29 cellular contexts compared by ENCODE assay signal in the genomic region with DNA sequence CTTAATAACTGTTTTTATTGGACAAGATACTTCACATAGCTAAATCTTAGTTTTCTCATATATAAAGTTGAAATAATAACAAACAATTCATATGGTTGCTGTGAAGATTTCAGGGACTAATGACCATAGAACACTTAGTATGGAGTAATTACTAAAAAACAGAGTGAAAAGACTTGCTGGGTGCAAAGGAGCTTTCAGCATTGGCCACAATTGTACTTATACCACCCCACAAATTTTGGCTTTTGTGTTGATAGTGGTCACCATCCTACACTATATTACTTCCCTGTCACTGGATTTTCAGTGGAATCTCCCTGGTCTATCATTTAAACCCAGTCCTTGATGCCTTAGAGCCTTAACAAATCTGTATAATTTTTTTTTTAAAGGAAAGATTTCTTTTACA.
"Had no signal": no experiment of that assay in that cellular context is flagged by ENCODE, and none has a peak within 500 bp of the region (broad histone marks: within the 10 kb centered on the region; RNA-seq: fewer than 3 reads in every experiment).

No MANE protein-coding gene starts in this region.

- ATAC-seq: stimulated activated effector memory CD8-positive, alpha-beta T cell treated with anti-CD3 and anti-CD28 coated beads, Interleukin-12 subunit alpha, Interleukin-12 subunit beta, amount 100 ng/mL, for 72 hours; stimulated activated memory B cell treated with anti-CD40 and anti-IgM and Interleukin-4, amounts not matched to agents 10 μg/mL and 1 μg/mL and 100 μg/mL, for 72 hours; stimulated activated naive B cell treated with anti-CD40 and anti-IgM and Interleukin-4, amounts not matched to agents 10 μg/mL and 1 μg/mL and 100 μg/mL, for 72 hours; stimulated activated naive CD8-positive, alpha-beta T cell treated with anti-CD3 and anti-CD28 coated beads, Interleukin-15, amount 100 ng/mL, for 72 hours; stimulated activated naive CD8-positive, alpha-beta T cell treated with anti-CD3 and anti-CD28 coated beads, Interleukin-15, Interleukin-2, amounts not matched to agents 100 U/mL and 50 U/mL, for 24 hours; upper lobe of right lung had no signal

- H3K27ac ChIP-seq: stomach, suprapubic skin, testis, thoracic aorta, thyroid gland, tibial artery, tibial nerve, transverse colon, upper lobe of left lung, upper lobe of right lung, uterus, vagina had no signal

- H3K27me3 ChIP-seq: stomach, suprapubic skin, testis, thyroid gland, tibial artery, tibial nerve, transverse colon, upper lobe of left lung, upper lobe of right lung, uterus, vagina had no signal

- DNase-seq: stimulated activated CD4-positive, alpha-beta T cell treated with anti-CD3 and anti-CD28 coated beads, Interleukin-2, amount 100 ng/mL, for 48 hours; stimulated activated CD4-positive, alpha-beta T cell treated with anti-CD3 and anti-CD28 coated beads, Interleukin-4, amount 100 ng/mL, for 1 hour; stimulated activated CD4-positive, alpha-beta T cell treated with anti-CD3 and anti-CD28 coated beads, Interleukin-4, amount 100 ng/mL, for 24 hours; stimulated activated CD4-positive, alpha-beta T cell treated with anti-CD3 and anti-CD28 coated beads, Interleukin-4, amount 100 ng/mL, for 4 hours; stimulated activated CD8-positive, alpha-beta memory T cell treated with anti-CD3 and anti-CD28 coated beads, Interleukin-4, amount 100 ng/mL, for 48 hours; stimulated activated naive B cell treated with anti-CD40 and anti-IgM and Interleukin-4, amounts not matched to agents 10 μg/mL and 1 μg/mL and 100 μg/mL, for 72 hours; stimulated activated naive CD4-positive, alpha-beta T cell; stimulated activated naive CD4-positive, alpha-beta T cell treated with Interleukin-2 at 50 U/mL for 16 hours; stimulated activated naive CD8-positive, alpha-beta T cell treated with anti-CD3 and anti-CD28 coated beads, Interleukin-15, amount 100 ng/mL, for 72 hours; stimulated activated naive CD8-positive, alpha-beta T cell treated with anti-CD3 and anti-CD28 coated beads, Interleukin-15, Interleukin-2, amounts not matched to agents 100 U/mL and 50 U/mL, for 24 hours; stomach; substantia nigra; testis; thyroid gland; tibial artery; transverse colon; trophoblast cell; upper lobe of left lung; upper lobe of right lung; uterus had no signal

- H3K36me3 Mint-ChIP-seq: stimulated activated effector memory CD8-positive, alpha-beta T cell treated with anti-CD3 and anti-CD28 coated beads, Interleukin-12 subunit alpha, Interleukin-12 subunit beta, amount 100 ng/mL, for 72 hours; stimulated activated memory B cell treated with anti-CD40 and anti-IgM and Interleukin-4, amounts not matched to agents 10 μg/mL and 1 μg/mL and 100 μg/mL, for 72 hours; stimulated activated naive B cell treated with anti-CD40 and anti-IgM and Interleukin-4, amounts not matched to agents 10 μg/mL and 1 μg/mL and 100 μg/mL, for 72 hours; type B pancreatic cell had no signal

- H3K27ac Mint-ChIP-seq: stimulated activated effector memory CD8-positive, alpha-beta T cell treated with anti-CD3 and anti-CD28 coated beads, Interleukin-12 subunit alpha, Interleukin-12 subunit beta, amount 100 ng/mL, for 72 hours; stimulated activated memory B cell treated with anti-CD40 and anti-IgM and Interleukin-4, amounts not matched to agents 10 μg/mL and 1 μg/mL and 100 μg/mL, for 72 hours; stimulated activated naive B cell treated with anti-CD40 and anti-IgM and Interleukin-4, amounts not matched to agents 10 μg/mL and 1 μg/mL and 100 μg/mL, for 72 hours; stimulated activated naive CD8-positive, alpha-beta T cell treated with anti-CD3 and anti-CD28 coated beads, Interleukin-15, amount 100 ng/mL, for 72 hours; stimulated activated naive CD8-positive, alpha-beta T cell treated with anti-CD3 and anti-CD28 coated beads, Interleukin-15, Interleukin-2, amounts not matched to agents 100 ng/mL and 50 ng/mL, for 24 hours; type B pancreatic cell had no signal

- H3K4me1 Mint-ChIP-seq: stimulated activated effector memory CD8-positive, alpha-beta T cell treated with anti-CD3 and anti-CD28 coated beads, Interleukin-12 subunit alpha, Interleukin-12 subunit beta, amount 100 ng/mL, for 72 hours; stimulated activated memory B cell treated with anti-CD40 and anti-IgM and Interleukin-4, amounts not matched to agents 10 μg/mL and 1 μg/mL and 100 μg/mL, for 72 hours; stimulated activated naive B cell treated with anti-CD40 and anti-IgM and Interleukin-4, amounts not matched to agents 10 μg/mL and 1 μg/mL and 100 μg/mL, for 72 hours; stimulated activated naive CD8-positive, alpha-beta T cell treated with anti-CD3 and anti-CD28 coated beads, Interleukin-15, amount 100 ng/mL, for 72 hours had no signal

- H3K4me1 ChIP-seq: stomach, suprapubic skin, testis, thyroid gland, tibial artery, tibial nerve, transverse colon, upper lobe of left lung, upper lobe of right lung, uterus, vagina had no signal

- H3K4me3 ChIP-seq: stomach, suprapubic skin, testis, thoracic aorta, thyroid gland, tibial artery, tibial nerve, transverse colon, upper lobe of left lung, upper lobe of right lung, uterus, vagina had no signal

- H3K27me3 Mint-ChIP-seq: stimulated activated memory B cell treated with anti-CD40 and anti-IgM and Interleukin-4, amounts not matched to agents 10 μg/mL and 1 μg/mL and 100 μg/mL, for 72 hours; stimulated activated naive B cell treated with anti-CD40 and anti-IgM and Interleukin-4, amounts not matched to agents 10 μg/mL and 1 μg/mL and 100 μg/mL, for 72 hours; stimulated activated naive CD8-positive, alpha-beta T cell treated with anti-CD3 and anti-CD28 coated beads, Interleukin-15, amount 100 ng/mL, for 72 hours; stimulated activated naive CD8-positive, alpha-beta T cell treated with anti-CD3 and anti-CD28 coated beads, Interleukin-15, Interleukin-2, amounts not matched to agents 100 ng/mL and 50 ng/mL, for 24 hours; type B pancreatic cell had no signal

- H3K9me3 ChIP-seq: suprapubic skin, testis, thoracic aorta, tibial artery, upper lobe of left lung, upper lobe of right lung, uterus, vagina had no signal

- FAIRE-seq: urothelium cell line had no signal

- H3K36me3 ChIP-seq: stomach, suprapubic skin, thoracic aorta, thyroid gland, tibial artery, tibial nerve, transverse colon, upper lobe of left lung, upper lobe of right lung, uterus, vagina had no signal

- H3K4me3 Mint-ChIP-seq: stimulated activated effector memory CD8-positive, alpha-beta T cell treated with anti-CD3 and anti-CD28 coated beads, Interleukin-12 subunit alpha, Interleukin-12 subunit beta, amount 100 ng/mL, for 72 hours; stimulated activated memory B cell treated with anti-CD40 and anti-IgM and Interleukin-4, amounts not matched to agents 10 μg/mL and 1 μg/mL and 100 μg/mL, for 72 hours; stimulated activated naive B cell treated with anti-CD40 and anti-IgM and Interleukin-4, amounts not matched to agents 10 μg/mL and 1 μg/mL and 100 μg/mL, for 72 hours; stimulated activated naive CD8-positive, alpha-beta T cell treated with anti-CD3 and anti-CD28 coated beads, Interleukin-15, amount 100 ng/mL, for 72 hours; stimulated activated naive CD8-positive, alpha-beta T cell treated with anti-CD3 and anti-CD28 coated beads, Interleukin-15, Interleukin-2, amounts not matched to agents 100 ng/mL and 50 ng/mL, for 24 hours; type B pancreatic cell had no signal

- H3K9me3 Mint-ChIP-seq: stimulated activated naive CD8-positive, alpha-beta T cell treated with anti-CD3 and anti-CD28 coated beads, Interleukin-15, amount 100 ng/mL, for 72 hours; stimulated activated naive CD8-positive, alpha-beta T cell treated with anti-CD3 and anti-CD28 coated beads, Interleukin-15, Interleukin-2, amounts not matched to agents 100 ng/mL and 50 ng/mL, for 24 hours; type B pancreatic cell had no signal
